ENCODE assay signal across 12 cellular contexts in genomic region chr1:54378157-54378883, GRCh38. TPM values are rescaled to one million over a fixed set of nuclear protein-coding genes. Genes with fewer than 3 reads are reported as not detected.
DNase-seq lines count a peak whose midpoint lies in the region; ATAC-seq lines count a peak whose summit lies in the region.
"Had no signal": no experiment of that assay in that cellular context is flagged by ENCODE, and none has a peak within 500 bp of the region (broad histone marks: within the 10 kb centered on the region; RNA-seq: fewer than 3 reads in every experiment).

No MANE protein-coding gene starts in this region.

- peak overlapping the region; percentile 75 for H3K27ac Mint-ChIP-seq in T-helper 17 cell
- peak overlapping the region; percentile 50 for H3K27ac Mint-ChIP-seq in stimulated activated effector memory CD8-positive, alpha-beta T cell treated with anti-CD3 and anti-CD28 coated beads, Interleukin-12 subunit alpha, Interleukin-12 subunit beta, amount 100 ng/mL, for 72 hours

- H3K9me3 Mint-ChIP-seq in stimulated activated effector memory CD8-positive, alpha-beta T cell treated with anti-CD3 and anti-CD28 coated beads, Interleukin-12 subunit alpha, Interleukin-12 subunit beta, amount 100 ng/mL, for 72 hours, result no peaks in the 10 kb centered on the region

- no peak for ATAC-seq in T-helper 17 cell
- no peak for ATAC-seq in stimulated activated effector memory CD8-positive, alpha-beta T cell treated with anti-CD3 and anti-CD28 coated beads, Interleukin-12 subunit alpha, Interleukin-12 subunit beta, amount 100 ng/mL, for 72 hours

- no peaks in the 10 kb centered on the region for H3K9me3 ChIP-seq in T-helper 17 cell (ENCODE audit: control insufficient read depth, low read length, poor library complexity, severe bottlenecking)

- peaks cover 38% of the 10 kb centered on the region for H3K4me1 Mint-ChIP-seq in T-helper 17 cell
- peaks cover 94% of the 10 kb centered on the region for H3K4me1 Mint-ChIP-seq in stimulated activated effector memory CD8-positive, alpha-beta T cell treated with anti-CD3 and anti-CD28 coated beads, Interleukin-12 subunit alpha, Interleukin-12 subunit beta, amount 100 ng/mL, for 72 hours

- H3K27me3 Mint-ChIP-seq in T-helper 17 cell, result no peaks in the 10 kb centered on the region

- H3K36me3 Mint-ChIP-seq in T-helper 17 cell (ENCODE audit: low read depth), result no peaks in the 10 kb centered on the region
- peaks cover 28% of the 10 kb centered on the region for H3K36me3 Mint-ChIP-seq in stimulated activated effector memory CD8-positive, alpha-beta T cell treated with anti-CD3 and anti-CD28 coated beads, Interleukin-12 subunit alpha, Interleukin-12 subunit beta, amount 100 ng/mL, for 72 hours

- DNase-seq in NCI-H82 (lab: John Stamatoyannopoulos, UW) (peak; percentile 61), NCI-H82 treated with DMSO at 0.1 percent for 48 hours (lab: John Stamatoyannopoulos, UW; ENCODE audit: unreplicated experiment) (no peak), T-helper 17 cell (no peak), iPS-NIHi7 (ENCODE audit: extremely low spot score) (peak; percentile 60), NCI-H2081 (lab: John Stamatoyannopoulos, UW) (no peak), NCI-H226 (no peak), H4 (ENCODE audit: low spot score) (no peak)
- no peak for DNase-seq in stimulated activated effector memory CD8-positive, alpha-beta T cell treated with anti-CD3 and anti-CD28 coated beads, Interleukin-12 subunit alpha, Interleukin-12 subunit beta, amount 100 ng/mL, for 72 hours (ENCODE audit: low spot score in 2 of 2)
- DNase-seq: activated effector memory CD4-positive, alpha-beta T cell treated with Interleukin-2 at 50 U/mL for 16 hours; DND-41; mammary epithelial cell; small intestine had no signal

- H3K4me3 Mint-ChIP-seq in T-helper 17 cell, result no peak overlapping the region
- no peak overlapping the region for H3K4me3 Mint-ChIP-seq in stimulated activated effector memory CD8-positive, alpha-beta T cell treated with anti-CD3 and anti-CD28 coated beads, Interleukin-12 subunit alpha, Interleukin-12 subunit beta, amount 100 ng/mL, for 72 hours

RNA-seq across cellular contexts. Expression of gene SSBP3, which starts 27.9 kb away (rescaled TPM):
- 10 to 100 TPM; 64.9 to 67.4 TPM for total RNA-seq in T-helper 17 cell
- total RNA-seq in H4 (2014; rRNA removed; shearing (Covaris generic)), result 13.6 and 13.7 TPM in 2 replicates

Comparison
In these comparisons a context has a peak if more than half of its experiments do, and no peak if none do; other contexts are left out.
1. DNase-seq: peak in NCI-H82 (single experiment) and iPS-NIHi7 (single experiment); none in NCI-H82 treated with DMSO at 0.1 percent for 48 hours (single experiment), T-helper 17 cell (0 of 3), stimulated activated effector memory CD8-positive, alpha-beta T cell treated with anti-CD3 and anti-CD28 coated beads, Interleukin-12 subunit alpha, Interleukin-12 subunit beta, amount 100 ng/mL, for 72 hours (0 of 2), NCI-H2081 (0 of 2), NCI-H226 (single experiment) and H4 (single experiment).